In genomic region chr7:107169120-107170050, GRCh38 we compare ENCODE assay signal across 8 cellular contexts. TPM values are rescaled to one million over a fixed set of nuclear protein-coding genes. Genes with fewer than 3 reads are reported as not detected.
A peak's percentile ranks its signal among the peaks of the same experiment; 100 is the strongest.
DNase-seq lines count a peak whose midpoint lies in the region; TF ChIP-seq lines count a peak whose summit lies in the region.

No MANE protein-coding gene starts in this region.

- H3K4me3 ChIP-seq in suprapubic skin: peak overlapping the region; percentile 90

- peaks cover 55% of the 10 kb centered on the region for H3K4me1 Mint-ChIP-seq in HFFc6 (ENCODE audit: low read depth)
- H3K4me1 Mint-ChIP-seq in activated naive CD8-positive, alpha-beta T cell (ENCODE audit: low read depth): peaks cover 57% of the 10 kb centered on the region

- peak overlapping the region; percentile 90 for H3K4me3 Mint-ChIP-seq in HFFc6
- peak overlapping the region; percentile 98 for H3K4me3 Mint-ChIP-seq in activated naive CD8-positive, alpha-beta T cell

- WGBS in suprapubic skin: 0% methylated on average over 30 of the region's 73 CpGs

- peaks cover 7% of the 10 kb centered on the region for H3K27me3 Mint-ChIP-seq in HFFc6 (ENCODE audit: insufficient read depth)
- H3K27me3 Mint-ChIP-seq in activated naive CD8-positive, alpha-beta T cell: no peaks in the 10 kb centered on the region

- peak overlapping the region; percentile 99 for H3K27ac ChIP-seq in suprapubic skin

- peak overlapping the region; percentile 97 for H3K27ac Mint-ChIP-seq in HFFc6
- peak overlapping the region; percentile 99 for H3K27ac Mint-ChIP-seq in activated naive CD8-positive, alpha-beta T cell

- H3K9me3 Mint-ChIP-seq in HFFc6: no peaks in the 10 kb centered on the region
- H3K9me3 Mint-ChIP-seq in activated naive CD8-positive, alpha-beta T cell (ENCODE audit: low read depth): no peaks in the 10 kb centered on the region

- H3K9me3 ChIP-seq in suprapubic skin: no peaks in the 10 kb centered on the region

- TF ChIP-seq EP300 in suprapubic skin (IDR thresholded peaks at IDR 0.05): no peak

- TF ChIP-seq POLR2A in suprapubic skin (IDR thresholded peaks at IDR 0.05): peak in 1 of 2 donors; percentile 45

- TF ChIP-seq CTCF in HFFc6 (IDR thresholded peaks at IDR 0.05) (no peak), suprapubic skin (IDR thresholded peaks at IDR 0.05) (no peak)

- peaks cover 44% of the 10 kb centered on the region for H3K4me1 ChIP-seq in suprapubic skin

- H3K36me3 ChIP-seq in suprapubic skin: peaks cover 4% of the 10 kb centered on the region

- no peaks in the 10 kb centered on the region for H3K36me3 Mint-ChIP-seq in HFFc6 (ENCODE audit: low read depth)
- H3K36me3 Mint-ChIP-seq in activated naive CD8-positive, alpha-beta T cell: peaks cover 7% of the 10 kb centered on the region

- H3K27me3 ChIP-seq in suprapubic skin: no peaks in the 10 kb centered on the region

- DNase-seq in ELR (ENCODE audit: low read depth): peak; percentile 95
- peak; percentile 94 for DNase-seq in HFFc6
- peak; percentile 95 for DNase-seq in NCI-H1105 treated with DMSO at 0.1 percent for 48 hours (lab: John Stamatoyannopoulos, UW)
- peak; percentile 89 for DNase-seq in SKM-1 (lab: John Stamatoyannopoulos, UW; ENCODE audit: unreplicated experiment)
- peak; percentile 94 for DNase-seq in glomerular visceral epithelial cell (ENCODE audit: extremely low spot score)
- DNase-seq in occipital lobe (lab: John Stamatoyannopoulos, UW): peak; percentile 94
- peak; percentile 98 to 99 for DNase-seq in suprapubic skin (ENCODE audit: low spot score in 2 of 2)

RNA-seq across cellular contexts. Expression of gene HBP1, which starts 0.6 kb away (rescaled TPM):
- total RNA-seq in HFFc6 (2021; fragmentation: NEBNext Ultra II Directional; extraction: Animal tissue kit (Norgen Biotek cat#: 25700)): 10 to 100 TPM; 22.8 to 34.4 (median 28.5) TPM
- 78.6 TPM for total RNA-seq in occipital lobe
- 100 to 1,000 TPM; 101 to 207 (median 138) TPM for total RNA-seq in suprapubic skin

Comparison
In these comparisons a context has a peak if more than half of its experiments do, and no peak if none do; other contexts are left out.
1. Peak in every context shown above with its lines: DNase-seq, H3K4me3 ChIP-seq and H3K27ac ChIP-seq.